Comparison of ENCODE assay signal across 8 cellular contexts in the genomic region with DNA sequence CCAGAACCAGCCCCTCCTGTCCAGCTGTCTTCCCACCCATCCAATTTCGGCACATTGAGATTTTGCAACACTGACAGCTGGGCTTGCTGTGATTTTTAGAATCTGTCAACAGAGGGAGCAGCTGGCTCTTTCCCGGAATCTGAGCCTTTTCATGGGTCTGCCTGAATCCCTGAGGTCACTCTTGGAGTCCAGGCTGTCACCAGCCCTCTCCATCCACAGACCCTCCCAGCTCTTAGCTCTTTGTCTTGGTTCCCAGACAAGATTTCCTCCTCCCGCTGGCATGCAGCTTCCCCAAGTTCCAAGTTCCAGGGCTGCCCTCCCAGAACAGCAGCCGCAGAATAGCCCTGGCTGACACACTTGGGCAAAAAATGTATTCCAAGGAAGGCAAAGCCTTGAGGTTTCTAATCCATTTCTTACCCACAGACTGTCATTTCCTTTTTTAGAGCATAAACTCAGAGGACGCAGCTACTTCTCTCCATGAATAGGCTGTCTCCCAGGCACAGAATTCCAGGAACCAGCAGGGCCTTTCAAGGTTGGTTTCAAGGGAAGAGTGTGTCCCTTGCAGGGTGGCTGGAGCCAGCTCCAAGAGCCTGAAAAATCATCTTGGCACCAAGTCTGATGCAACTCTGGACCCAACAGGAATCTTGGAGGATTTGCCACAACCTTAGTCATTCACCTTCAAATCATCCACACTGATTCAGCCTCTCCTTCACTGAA. TPM values are rescaled to one million over a fixed set of nuclear protein-coding genes. Genes with fewer than 3 reads are reported as not detected.
DNase-seq lines count a peak whose midpoint lies in the region; ATAC-seq, FAIRE-seq and TF ChIP-seq lines count a peak whose summit lies in the region.

No MANE protein-coding gene starts in this region.

- BruUV-seq in IMR-90 (replicated peaks; lab: Mats Ljungman, UMichigan) (no TSS peak), HepG2 (replicated peaks; lab: Mats Ljungman, UMichigan) (no TSS peak)

- POLR2A ChIA-PET in AG04449 (lab: Yijun Ruan, JAX), result interaction anchor here (0.6 kb wide), 1 partner anchor 34 kb away, joined by 3 read pairs; no protein-coding TSS in a partner anchor
- POLR2A ChIA-PET in IMR-90 (lab: Charles Lee; ENCODE audit: unreplicated experiment), result no interaction called here
- POLR2A ChIA-PET in HepG2 (lab: Yijun Ruan, JAX), result no interaction called here

- intact Hi-C loops in IMR-90 (cut with micrococcal nuclease) (no loop called here), HepG2 (cut with micrococcal nuclease; ENCODE audit: unreplicated experiment) (loop anchor here (1.0 kb wide), 1 partner anchor 49 kb away; no protein-coding TSS in a partner anchor)

- peak; percentile 82 for ATAC-seq in IMR-90 (ENCODE audit: low read depth)
- ATAC-seq in HepG2, result peak; percentile 90
- no peak for ATAC-seq in HG02840 (IDR thresholded peaks at IDR 0.05; ENCODE audit: low FRiP score, unreplicated experiment)
- ATAC-seq in GM18873 (IDR thresholded peaks at IDR 0.05; ENCODE audit: low FRiP score, unreplicated experiment), result no peak

- H2AK5ac ChIP-seq in IMR-90 (ENCODE audit: low read depth, low read length), result no peak overlapping the region

- H3K79me1 ChIP-seq in IMR-90 (ENCODE audit: low read depth in 1 of 2, low read length in 2 of 2), result no peaks in the 10 kb centered on the region

- in situ Hi-C loops in IMR-90 (cut with MboI; ENCODE audit: low sequenced_read_pairs), result no loop called here
- in situ Hi-C loops in HepG2 (cut with HindIII; ENCODE audit: extremely low pct_ligation_motif_present, low pct_unique_long_range_greater_than_20kb), result no loop called here

- H4K20me1 ChIP-seq in IMR-90 (ENCODE audit: insufficient read depth, low read length) (no peaks in the 10 kb centered on the region), HepG2 (ENCODE audit: insufficient read depth, low read length) (no peaks in the 10 kb centered on the region)

- no peak overlapping the region for H3K23ac ChIP-seq in IMR-90 (ENCODE audit: low read depth, low read length)

- H3K27ac ChIP-seq in IMR-90 (ENCODE audit: insufficient read depth, low read length) (no peak overlapping the region), HepG2 (ENCODE audit: extremely low read length, insufficient read depth, low read length) (no peak overlapping the region)

- H3K18ac ChIP-seq in IMR-90 (ENCODE audit: low read depth, low read length), result no peak overlapping the region

- H3K79me2 ChIP-seq in HepG2 (ENCODE audit: insufficient read depth, low read length), result no peaks in the 10 kb centered on the region

- H3K36me3 ChIP-seq in IMR-90 (ENCODE audit: control insufficient read depth, insufficient read depth, low read length), result no peaks in the 10 kb centered on the region
- H3K36me3 ChIP-seq in HepG2 (replicated peaks in 1 of 2; ENCODE audit: control insufficient read depth in 1 of 2, insufficient read depth in 2 of 2, low read length in 2 of 2), result no peaks in the 10 kb centered on the region

- peaks cover 5% of the 10 kb centered on the region; the same call in 1 of the 2 replicates for H3K9me1 ChIP-seq in IMR-90 (ENCODE audit: insufficient read depth, low read length)

- H3K4me2 ChIP-seq in IMR-90 (ENCODE audit: low read depth, low read length) (no peak overlapping the region), HepG2 (ENCODE audit: low read depth, low read length) (no peak overlapping the region)

- H3K4me3 ChIP-seq in AG04449 (ENCODE audit: low read depth, low read length), result no peak overlapping the region
- no peak overlapping the region for H3K4me3 ChIP-seq in IMR-90 (ENCODE audit: insufficient read depth, low read depth, low read length)
- H3K4me3 ChIP-seq in HepG2 (replicated peaks in 1 of 3; ENCODE audit: insufficient read depth in 1 of 3, low read depth in 2 of 3, low read length in 3 of 3), result no peak overlapping the region

- CTCF ChIA-PET in AG04449 (lab: Yijun Ruan, JAX) (interaction anchor here (0.6 to 4.8 kb wide), 15 partner anchors 9 to 78 kb away, joined by 3 to 33 read pairs (median 7); no protein-coding TSS in a partner anchor), IMR-90 (lab: Yijun Ruan, JAX) (interaction anchor here (0.6 to 1.5 kb wide), 9 partner anchors 10 to 49 kb away, joined by 3 to 6 read pairs (median 3); no protein-coding TSS in a partner anchor), HepG2 (lab: Yijun Ruan, JAX; ENCODE audit: low intra/inter-chr PET ratio, low total read pairs) (interaction anchor here (1.4 kb wide), 1 partner anchor 23 kb away, joined by 5 read pairs; no protein-coding TSS in a partner anchor)

- H3K4ac ChIP-seq in IMR-90 (ENCODE audit: low read depth, low read length), result no peak overlapping the region

- peaks cover 2% of the 10 kb centered on the region for H3K4me1 ChIP-seq in IMR-90 (ENCODE audit: control insufficient read depth, insufficient read depth, low read length)
- no peaks in the 10 kb centered on the region for H3K4me1 ChIP-seq in HepG2 (ENCODE audit: insufficient read depth, low read length)

- no peak overlapping the region for H4K5ac ChIP-seq in IMR-90 (ENCODE audit: low read depth, low read length)

- H2BK20ac ChIP-seq in IMR-90 (ENCODE audit: low read depth, low read length), result peak overlapping the region; percentile 29; the same call in 1 of the 2 replicates

- H3K9ac ChIP-seq in IMR-90 (ENCODE audit: low read depth, low read length) (no peak overlapping the region), HepG2 (ENCODE audit: insufficient read depth, low read depth, low read length) (no peak overlapping the region)

- TF ChIP-seq RAD21 in IMR-90 (IDR thresholded peaks at IDR 0.05; ENCODE audit: low read length), result peak; percentile 18; the same call in 1 of the 2 replicates
- peak; percentile 9; the same call in 1 of the 2 replicates for TF ChIP-seq RAD21 in HepG2 (CRISPR knock-in tag; IDR thresholded peaks at IDR 0.05)

- DNase-seq in AG04449 (ENCODE audit: low read depth, low spot score) (no peak), IMR-90 (peak; percentile 21), cerebellar cortex (ENCODE audit: low spot score) (peak; percentile 64), HepG2 (ENCODE audit: low spot score) (peak; percentile 40), NCI-H1930 (lab: John Stamatoyannopoulos, UW) (no peak), SKM-1 (lab: John Stamatoyannopoulos, UW; ENCODE audit: unreplicated experiment) (no peak)

- H2AFZ ChIP-seq in IMR-90 (replicated peaks; ENCODE audit: low read length, poor library complexity) (peak overlapping the region; percentile 69), HepG2 (ENCODE audit: low read length) (no peak overlapping the region)

- H3K14ac ChIP-seq in IMR-90 (replicated peaks; ENCODE audit: low read depth, low read length), result no peak overlapping the region

- peak; percentile 53 for TF ChIP-seq CTCF in AG04449 (IDR thresholded peaks at IDR 0.05; ENCODE audit: insufficient read depth, low read length, missing control alignments)
- TF ChIP-seq CTCF in IMR-90 (conservative IDR thresholded peaks at IDR 0.05; ENCODE audit: low read depth, low read length), result peak; percentile 45
- peak; percentile 73 for TF ChIP-seq CTCF in HepG2 (CRISPR knock-in tag; IDR thresholded peaks at IDR 0.05)

- no peak for TF ChIP-seq POLR2A in IMR-90 (IDR thresholded peaks at IDR 0.05; ENCODE audit: low read depth, low read length)
- no peak for TF ChIP-seq POLR2A in HepG2 (IDR thresholded peaks at IDR 0.05; ENCODE audit: insufficient read depth in 1 of 2, low read depth in 2 of 2, low read length in 2 of 2)

- TF ChIP-seq EP300 in HepG2 (IDR thresholded peaks at IDR 0.05; ENCODE audit: low read depth in 2 of 2, low read length in 2 of 2) (no peak), HepG2 (CRISPR knock-in tag; IDR thresholded peaks at IDR 0.05; ENCODE audit: borderline replicate concordance) (no peak)

- no peak overlapping the region for H2BK5ac ChIP-seq in IMR-90 (ENCODE audit: low read depth, low read length, poor library complexity, severe bottlenecking)

- WGBS in IMR-90 (ENCODE audit: extremely low coverage in 2 of 2, insufficient read length in 1 of 2), 2 experiments, result 10% methylated on average over 2 of the region's 5 CpGs; no CpG with 5 or more reads in 1 of the 2 experiments
- WGBS in HepG2 (ENCODE audit: low lambda C conversion rate), result 35% methylated on average over 4 of the region's 5 CpGs

- no peaks in the 10 kb centered on the region for H3K9me3 ChIP-seq in IMR-90 (ENCODE audit: control insufficient read depth, insufficient read depth, low read length)
- no peaks in the 10 kb centered on the region for H3K9me3 ChIP-seq in HepG2 (ENCODE audit: low read length)

- H2BK120ac ChIP-seq in IMR-90 (ENCODE audit: low read depth, low read length), result no peak overlapping the region

- peaks cover 23% of the 10 kb centered on the region for H3K27me3 ChIP-seq in IMR-90 (ENCODE audit: control insufficient read depth, insufficient read depth, low read length)
- H3K27me3 ChIP-seq in HepG2 (ENCODE audit: control insufficient read depth in 1 of 2, insufficient read depth in 2 of 2, low read length in 2 of 2), result peaks cover 0 to 23% of the 10 kb centered on the region in 2 experiments; a peak in 3 of 5 replicates

- H2AK9ac ChIP-seq in IMR-90 (replicated peaks; ENCODE audit: low read depth, low read length, poor library complexity), result peak overlapping the region; percentile 31

- dilution Hi-C loops in IMR-90 (cut with HindIII; ENCODE audit: low sequenced_read_pairs, unreplicated experiment), result no loop called here

- H4K91ac ChIP-seq in IMR-90 (ENCODE audit: insufficient read depth, low read depth, low read length), result no peak overlapping the region

- peak; percentile 40 for FAIRE-seq in HepG2 (lab: Jason Lieb, UNC)

- H3K56ac ChIP-seq in IMR-90 (ENCODE audit: extremely low read depth, insufficient read depth, low read length), result no peak overlapping the region

- 0 out of 3 replicates have a peak overlapping the region, but pooled peaks have one; percentile 38 for H2BK15ac ChIP-seq in IMR-90 (ENCODE audit: low read depth, low read length)

- no peak overlapping the region for H4K8ac ChIP-seq in IMR-90 (ENCODE audit: low read depth in 2 of 2, low read length in 2 of 2)

RNA-seq across cellular contexts. Expression of a gene that starts 7.1 kb away (rescaled TPM):
- total RNA-seq in IMR-90 (2012; rRNA removed), result not detected in 2 replicates
- polyA plus RNA-seq in IMR-90 (2012; rRNA removed), result 0.10 TPM in 1 of 2 replicates, not detected in the other
- polyA plus RNA-seq in IMR-90 (2012; cell fraction: cytosol; rRNA removed), result not detected in 2 replicates
- 0.11 TPM in 1 of 2 replicates, not detected in the other for polyA plus RNA-seq in IMR-90 (2012; cell fraction: nucleus; rRNA removed; ENCODE audit: low replicate concordance)
- total RNA-seq in HepG2 (2016; rRNA removed; fragmentation: Illumina TruSeq; extraction: Trizol), result not detected in 2 replicates
- not detected in 2 replicates for total RNA-seq in HepG2 (2016; cell fraction: cytosol; rRNA removed; fragmentation: Illumina TruSeq; extraction: Trizol; ENCODE audit: low read depth)
- not detected in 2 replicates for total RNA-seq in HepG2 (2016; cell fraction: insoluble cytoplasmic fraction; rRNA removed; fragmentation: Illumina TruSeq; extraction: Trizol)
- total RNA-seq in HepG2 (2016; cell fraction: membrane; rRNA removed; fragmentation: Illumina TruSeq; extraction: Trizol), result not detected in 2 replicates
- not detected in 2 replicates for total RNA-seq in HepG2 (2016; cell fraction: nucleus; rRNA removed; fragmentation: Illumina TruSeq; extraction: Trizol)
- polyA plus RNA-seq in HepG2 (2011; rRNA removed), result not detected in 2 replicates
- polyA plus RNA-seq in HepG2 (2011; cell fraction: cytosol; rRNA removed), result 0.04 TPM in 1 of 2 replicates, not detected in the other
- polyA plus RNA-seq in HepG2 (2011; cell fraction: nucleus; rRNA removed), result not detected in 2 replicates
- polyA plus RNA-seq in HepG2 (2012), result not detected in 2 replicates
- polyA plus RNA-seq in HepG2 (2016; cell fraction: cytosol; fragmentation: Illumina TruSeq; extraction: Trizol; ENCODE audit: low read depth), result not detected in 2 replicates
- not detected in 2 replicates for polyA plus RNA-seq in HepG2 (2016; cell fraction: insoluble cytoplasmic fraction; fragmentation: Illumina TruSeq; extraction: Trizol; ENCODE audit: low read depth)
- not detected in 2 replicates for polyA plus RNA-seq in HepG2 (2016; cell fraction: membrane; fragmentation: Illumina TruSeq; extraction: Trizol; ENCODE audit: low read depth)
- not detected in 2 replicates for polyA plus RNA-seq in HepG2 (2016; cell fraction: nucleus; fragmentation: Illumina TruSeq; extraction: Trizol; ENCODE audit: insufficient read depth, low read depth)
- not detected in 2 replicates for polyA minus RNA-seq in HepG2 (2011; rRNA and poly(A)+ RNA removed; ENCODE audit: low replicate concordance)
- polyA minus RNA-seq in HepG2 (2011; cell fraction: cytosol; rRNA and poly(A)+ RNA removed), result not detected in 2 replicates
- polyA minus RNA-seq in HepG2 (2011; cell fraction: nucleus; rRNA and poly(A)+ RNA removed), result not detected in 2 replicates

RNA-seq across cellular contexts. Expression of a gene that starts 25.4 kb away (rescaled TPM):
- not detected in 2 replicates for total RNA-seq in IMR-90 (2012; rRNA removed)
- not detected in 2 replicates for polyA plus RNA-seq in IMR-90 (2012; rRNA removed)
- not detected in 2 replicates for polyA plus RNA-seq in IMR-90 (2012; cell fraction: cytosol; rRNA removed)
- not detected in 2 replicates for polyA plus RNA-seq in IMR-90 (2012; cell fraction: nucleus; rRNA removed; ENCODE audit: low replicate concordance)
- not detected in 2 replicates for total RNA-seq in HepG2 (2016; rRNA removed; fragmentation: Illumina TruSeq; extraction: Trizol)
- not detected in 2 replicates for total RNA-seq in HepG2 (2016; cell fraction: cytosol; rRNA removed; fragmentation: Illumina TruSeq; extraction: Trizol; ENCODE audit: low read depth)
- not detected in 2 replicates for total RNA-seq in HepG2 (2016; cell fraction: insoluble cytoplasmic fraction; rRNA removed; fragmentation: Illumina TruSeq; extraction: Trizol)
- not detected in 2 replicates for total RNA-seq in HepG2 (2016; cell fraction: membrane; rRNA removed; fragmentation: Illumina TruSeq; extraction: Trizol)
- not detected in 2 replicates for total RNA-seq in HepG2 (2016; cell fraction: nucleus; rRNA removed; fragmentation: Illumina TruSeq; extraction: Trizol)
- 0.01 TPM in 1 of 2 replicates, not detected in the other for polyA plus RNA-seq in HepG2 (2011; rRNA removed)
- 0.03 TPM in 1 of 2 replicates, not detected in the other for polyA plus RNA-seq in HepG2 (2011; cell fraction: cytosol; rRNA removed)
- not detected in 2 replicates for polyA plus RNA-seq in HepG2 (2011; cell fraction: nucleus; rRNA removed)
- not detected in 2 replicates for polyA plus RNA-seq in HepG2 (2012)
- polyA plus RNA-seq in HepG2 (2016; cell fraction: cytosol; fragmentation: Illumina TruSeq; extraction: Trizol; ENCODE audit: low read depth), result not detected in 2 replicates
- not detected in 2 replicates for polyA plus RNA-seq in HepG2 (2016; cell fraction: insoluble cytoplasmic fraction; fragmentation: Illumina TruSeq; extraction: Trizol; ENCODE audit: low read depth)
- polyA plus RNA-seq in HepG2 (2016; cell fraction: membrane; fragmentation: Illumina TruSeq; extraction: Trizol; ENCODE audit: low read depth), result not detected in 2 replicates
- polyA plus RNA-seq in HepG2 (2016; cell fraction: nucleus; fragmentation: Illumina TruSeq; extraction: Trizol; ENCODE audit: insufficient read depth, low read depth), result not detected in 2 replicates
- not detected in 2 replicates for polyA minus RNA-seq in HepG2 (2011; rRNA and poly(A)+ RNA removed; ENCODE audit: low replicate concordance)
- not detected in 2 replicates for polyA minus RNA-seq in HepG2 (2011; cell fraction: cytosol; rRNA and poly(A)+ RNA removed)
- not detected in 2 replicates for polyA minus RNA-seq in HepG2 (2011; cell fraction: nucleus; rRNA and poly(A)+ RNA removed)

Comparison
In these comparisons a context has a peak if more than half of its experiments do, and no peak if none do; other contexts are left out.
1. DNase-seq: peak in IMR-90 (single experiment), cerebellar cortex (single experiment) and HepG2 (single experiment); none in AG04449 (single experiment), NCI-H1930 (0 of 2) and SKM-1 (single experiment).
2. ATAC-seq: peak in IMR-90 (single experiment) and HepG2 (single experiment); none in HG02840 (single experiment) and GM18873 (single experiment).
3. Peak in every context shown above with its lines, with median percentiles within 50 percentile points of each other: CTCF ChIP-seq.